ENCODE assay signal across 11 cellular contexts in the genomic region with DNA sequence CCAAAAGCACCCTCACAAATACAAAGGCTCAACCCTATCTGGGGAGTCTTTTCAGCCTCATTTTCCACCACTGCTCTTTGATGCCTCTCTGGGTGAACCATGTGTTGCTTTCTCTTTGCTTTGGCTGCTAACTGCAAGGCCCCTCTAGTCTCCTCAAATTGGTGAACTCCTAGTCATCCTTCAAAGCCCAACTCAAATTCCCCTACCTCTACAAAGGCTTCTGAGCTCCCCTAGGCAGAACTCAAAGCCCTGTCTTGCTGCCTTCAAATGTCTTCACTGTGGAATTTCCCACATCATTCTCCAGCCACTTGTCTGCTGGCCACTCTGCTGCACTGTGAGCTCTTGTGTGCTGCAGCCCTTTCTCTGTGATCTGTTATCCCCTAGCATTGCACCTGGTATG. TPM values are rescaled to one million over a fixed set of nuclear protein-coding genes. Genes with fewer than 3 reads are reported as not detected.
DNase-seq lines count a peak whose midpoint lies in the region; ATAC-seq and TF ChIP-seq lines count a peak whose summit lies in the region.
"Not testable (repeated sequence)": the region's sequence is repeated elsewhere in the genome, so short reads cannot be mapped to it uniquely, and the experiment has no call there.
"Had no signal": no experiment of that assay in that cellular context is flagged by ENCODE, and none has a peak within 500 bp of the region (broad histone marks: within the 10 kb centered on the region; RNA-seq: fewer than 3 reads in every experiment).

No MANE protein-coding gene starts in this region.

- CTCF ChIA-PET in HEK293 (lab: Yijun Ruan, JAX): not testable (repeated sequence)

- intact Hi-C loops in activated CD4-positive, alpha-beta T cell treated with anti-CD3 and anti-CD28 coated beads, Interleukin-2, amount 10 ng/mL, durations not matched to agents 24 days and 14 days (cut with micrococcal nuclease): not testable (repeated sequence)

- H3K27me3 ChIP-seq in BLaER1 treated with 17β-estradiol and CSF1 and Interleukin-3, amounts not matched to agents 10 nM and 100 nM; endodermal cell (ENCODE audit: control insufficient read depth, insufficient read depth, low read length, poor library complexity, severe bottlenecking); neural progenitor cell: not testable (repeated sequence)

- not testable (repeated sequence) for H3K36me3 Mint-ChIP-seq in activated CD4-positive, alpha-beta T cell treated with anti-CD3 and anti-CD28 coated beads, Interleukin-2, amount 10 ng/mL, durations not matched to agents 24 days and 14 days (ENCODE audit: low read depth); endodermal cell (ENCODE audit: low read depth); neural progenitor cell; stimulated activated effector memory CD8-positive, alpha-beta T cell treated with anti-CD3 and anti-CD28 coated beads, Interleukin-12 subunit alpha, Interleukin-12 subunit beta, amount 100 ng/mL, for 72 hours

- not testable (repeated sequence) for H3K36me3 ChIP-seq in BLaER1 treated with 17β-estradiol and CSF1 and Interleukin-3, amounts not matched to agents 10 nM and 100 nM; HEK293 (ENCODE audit: control insufficient read depth in 2 of 2, insufficient read depth in 1 of 2, low read length in 2 of 2); endodermal cell (ENCODE audit: control insufficient read depth, insufficient read depth, low read length); neural progenitor cell

- not testable (repeated sequence) for H3K27ac Mint-ChIP-seq in activated CD4-positive, alpha-beta T cell treated with anti-CD3 and anti-CD28 coated beads, Interleukin-2, amount 10 ng/mL, durations not matched to agents 24 days and 14 days; endodermal cell
- peak overlapping the region; percentile 18 for H3K27ac Mint-ChIP-seq in neural progenitor cell
- H3K27ac Mint-ChIP-seq in stimulated activated effector memory CD8-positive, alpha-beta T cell treated with anti-CD3 and anti-CD28 coated beads, Interleukin-12 subunit alpha, Interleukin-12 subunit beta, amount 100 ng/mL, for 72 hours: peak overlapping the region; percentile 37

- H3K9ac ChIP-seq in BLaER1 treated with 17β-estradiol and CSF1 and Interleukin-3, amounts not matched to agents 10 nM and 100 nM; endodermal cell (ENCODE audit: extremely low read depth, low read length, poor library complexity, severe bottlenecking); neural progenitor cell: not testable (repeated sequence)

- not testable (repeated sequence) for H3K4me3 Mint-ChIP-seq in activated CD4-positive, alpha-beta T cell treated with anti-CD3 and anti-CD28 coated beads, Interleukin-2, amount 10 ng/mL, durations not matched to agents 24 days and 14 days; endodermal cell; neural progenitor cell; stimulated activated effector memory CD8-positive, alpha-beta T cell treated with anti-CD3 and anti-CD28 coated beads, Interleukin-12 subunit alpha, Interleukin-12 subunit beta, amount 100 ng/mL, for 72 hours

- H3K9me3 Mint-ChIP-seq in activated CD4-positive, alpha-beta T cell treated with anti-CD3 and anti-CD28 coated beads, Interleukin-2, amount 10 ng/mL, durations not matched to agents 24 days and 14 days; endodermal cell; neural progenitor cell; stimulated activated effector memory CD8-positive, alpha-beta T cell treated with anti-CD3 and anti-CD28 coated beads, Interleukin-12 subunit alpha, Interleukin-12 subunit beta, amount 100 ng/mL, for 72 hours: not testable (repeated sequence)

- not testable (repeated sequence) for H3F3A ChIP-seq in neural progenitor cell (ENCODE audit: low read depth)

- H3K4me1 Mint-ChIP-seq in activated CD4-positive, alpha-beta T cell treated with anti-CD3 and anti-CD28 coated beads, Interleukin-2, amount 10 ng/mL, durations not matched to agents 24 days and 14 days; endodermal cell; stimulated activated effector memory CD8-positive, alpha-beta T cell treated with anti-CD3 and anti-CD28 coated beads, Interleukin-12 subunit alpha, Interleukin-12 subunit beta, amount 100 ng/mL, for 72 hours: not testable (repeated sequence)
- H3K4me1 Mint-ChIP-seq in neural progenitor cell: peaks cover 10% of the 10 kb centered on the region

- H3K79me2 ChIP-seq in neural progenitor cell (ENCODE audit: low read depth): not testable (repeated sequence)

- peaks cover 6 to 31% (median 13%) of the 10 kb centered on the region in 10 experiments; a peak in 19 of 20 replicates for H3K4me1 ChIP-seq in BLaER1 treated with 17β-estradiol and CSF1 and Interleukin-3, amounts not matched to agents 10 nM and 100 nM
- not testable (repeated sequence) for H3K4me1 ChIP-seq in HEK293 (ENCODE audit: control insufficient read depth, insufficient read depth, low read length); endodermal cell (ENCODE audit: control insufficient read depth, insufficient read depth, low read length); neural progenitor cell

- H3K9me3 ChIP-seq in BLaER1 treated with 17β-estradiol and CSF1 and Interleukin-3, amounts not matched to agents 10 nM and 100 nM (replicated peaks in 1 of 11); HEK293 (ENCODE audit: control insufficient read depth, insufficient read depth, low read depth, low read length); endodermal cell (ENCODE audit: control insufficient read depth, low read length); neural progenitor cell (ENCODE audit: low read depth): not testable (repeated sequence)

- not testable (repeated sequence) for ATAC-seq in stimulated activated effector memory CD8-positive, alpha-beta T cell treated with anti-CD3 and anti-CD28 coated beads, Interleukin-12 subunit alpha, Interleukin-12 subunit beta, amount 100 ng/mL, for 72 hours

- H4K20me1 ChIP-seq in BLaER1 treated with 17β-estradiol and CSF1 and Interleukin-3, amounts not matched to agents 10 nM and 100 nM; neural progenitor cell (ENCODE audit: low read depth): not testable (repeated sequence)

- not testable (repeated sequence) for H3K27me3 Mint-ChIP-seq in activated CD4-positive, alpha-beta T cell treated with anti-CD3 and anti-CD28 coated beads, Interleukin-2, amount 10 ng/mL, durations not matched to agents 24 days and 14 days; endodermal cell (ENCODE audit: insufficient read depth); neural progenitor cell (ENCODE audit: insufficient read depth, low read depth)

- H3K4me2 ChIP-seq in BLaER1 treated with 17β-estradiol and CSF1 and Interleukin-3, amounts not matched to agents 10 nM and 100 nM: peak overlapping the region in 8 of 11 experiments; percentile 5 to 43 (median 30); a peak in 12 of 22 replicates
- not testable (repeated sequence) for H3K4me2 ChIP-seq in neural progenitor cell

- DNase-seq in SHP77 treated with DMSO at 0.1 percent for 48 hours (lab: John Stamatoyannopoulos, UW) (peak; percentile 17), endodermal cell (peak; percentile 59), left kidney (ENCODE audit: low read depth, low spot score) (peak; percentile 27)
- peak; percentile 40 for DNase-seq in activated CD4-positive, alpha-beta T cell treated with anti-CD3 and anti-CD28 coated beads, Interleukin-2, amount 10 ng/mL, durations not matched to agents 24 days and 14 days
- DNase-seq in neural progenitor cell (ENCODE audit: low spot score); stimulated activated effector memory CD8-positive, alpha-beta T cell treated with anti-CD3 and anti-CD28 coated beads, Interleukin-12 subunit alpha, Interleukin-12 subunit beta, amount 100 ng/mL, for 72 hours (ENCODE audit: low spot score in 2 of 2): not testable (repeated sequence)

- not testable (repeated sequence) for TF ChIP-seq CTCF in HEK293 (tag by site-specific recombination; IDR thresholded peaks at IDR 0.05); endodermal cell (conservative IDR thresholded peaks at IDR 0.05); neural progenitor cell (IDR thresholded peaks at IDR 0.05)

- POLR2A ChIA-PET in HEK293 (lab: Yijun Ruan, JAX): not testable (repeated sequence)

- H3K27ac ChIP-seq in BLaER1 treated with 17β-estradiol and CSF1 and Interleukin-3, amounts not matched to agents 10 nM and 100 nM; HEK293 (ENCODE audit: extremely low read depth, low read depth, low read length); endodermal cell (ENCODE audit: low read depth, low read length); neural progenitor cell: not testable (repeated sequence)

- not testable (repeated sequence) for H2AFZ ChIP-seq in neural progenitor cell (replicated peaks)

- not testable (repeated sequence) for H3K4me3 ChIP-seq in BLaER1 treated with 17β-estradiol and CSF1 and Interleukin-3, amounts not matched to agents 10 nM and 100 nM; HEK293 (ENCODE audit: low read depth, low read length); endodermal cell (ENCODE audit: low read length); neural progenitor cell

RNA-seq across cellular contexts. Expression of a gene that starts 22.9 kb away (rescaled TPM):
- total RNA-seq in activated CD4-positive, alpha-beta T cell treated with anti-CD3 and anti-CD28 coated beads, Interleukin-2, amount 10 ng/mL, durations not matched to agents 24 days and 14 days: 227 and 233 TPM in 2 replicates
- total RNA-seq in endodermal cell (100 to 1,000 TPM; 211 to 233 TPM), neural progenitor cell (ENCODE audit: low replicate concordance) (148 and 181 TPM in 2 replicates)
- 231 TPM for polyA plus RNA-seq in endodermal cell (2013, experiment 1 of 2)
- polyA plus RNA-seq in endodermal cell (2013, experiment 2 of 2): 226 TPM

RNA-seq across cellular contexts. Expression of a gene that starts 33.3 kb away (rescaled TPM):
- total RNA-seq in activated CD4-positive, alpha-beta T cell treated with anti-CD3 and anti-CD28 coated beads, Interleukin-2, amount 10 ng/mL, durations not matched to agents 24 days and 14 days: 40.0 and 40.1 TPM in 2 replicates
- total RNA-seq in endodermal cell: 10 to 100 TPM; 41.8 to 53.9 TPM
- polyA plus RNA-seq in endodermal cell (2013, experiment 1 of 2): 17.7 TPM
- polyA plus RNA-seq in endodermal cell (2013, experiment 2 of 2): 15.6 TPM
- 37.7 and 61.1 TPM in 2 replicates for total RNA-seq in neural progenitor cell (ENCODE audit: low replicate concordance)

RNA-seq across cellular contexts. Expression of a gene that starts 40.9 kb away (rescaled TPM):
- total RNA-seq in activated CD4-positive, alpha-beta T cell treated with anti-CD3 and anti-CD28 coated beads, Interleukin-2, amount 10 ng/mL, durations not matched to agents 24 days and 14 days: 122 TPM in 2 replicates
- total RNA-seq in endodermal cell: 10 to 100 TPM; 71.8 to 75.0 TPM
- polyA plus RNA-seq in endodermal cell (2013, experiment 1 of 2): 71.7 TPM
- polyA plus RNA-seq in endodermal cell (2013, experiment 2 of 2): 68.6 TPM
- total RNA-seq in neural progenitor cell (ENCODE audit: low replicate concordance): 42.9 and 73.2 TPM in 2 replicates

RNA-seq across cellular contexts. Expression of a gene that starts 46.5 kb away (rescaled TPM):
- 16.8 and 16.9 TPM in 2 replicates for total RNA-seq in activated CD4-positive, alpha-beta T cell treated with anti-CD3 and anti-CD28 coated beads, Interleukin-2, amount 10 ng/mL, durations not matched to agents 24 days and 14 days
- total RNA-seq in endodermal cell (10 to 100 TPM; 12.5 to 17.4 TPM), neural progenitor cell (ENCODE audit: low replicate concordance) (3.3 and 6.2 TPM in 2 replicates)
- polyA plus RNA-seq in endodermal cell (2013, experiment 1 of 2): 7.2 TPM
- 7.0 TPM for polyA plus RNA-seq in endodermal cell (2013, experiment 2 of 2)
- polyA plus RNA-seq: CD14-positive monocyte; CD4-positive, alpha-beta memory T cell; CD8-positive, alpha-beta memory T cell had no signal
